18 cellular contexts compared by ENCODE assay signal in genomic region chr10:122132331-122132755, GRCh38.
DNase-seq lines count a peak whose midpoint lies in the region; ATAC-seq and TF ChIP-seq lines count a peak whose summit lies in the region.
"Had no signal": no experiment of that assay in that cellular context is flagged by ENCODE, and none has a peak within 500 bp of the region (broad histone marks: within the 10 kb centered on the region; RNA-seq: fewer than 3 reads in every experiment).

No MANE protein-coding gene starts in this region.

- H3K4me3 ChIP-seq in right cardiac atrium (ENCODE audit: low read length) (no peak overlapping the region), heart right ventricle (no peak overlapping the region), lower lobe of right lung (no peak overlapping the region)
- H3K4me3 ChIP-seq: ascending aorta had no signal

- H3K4me1 ChIP-seq in right cardiac atrium (ENCODE audit: control insufficient read depth, insufficient read depth, low read length) (peaks cover 2% of the 10 kb centered on the region), heart right ventricle (peaks cover 22 to 92% (median 60%) of the 10 kb centered on the region in 9 donors), foreskin keratinocyte (peaks cover 9% of the 10 kb centered on the region), lower lobe of right lung (peaks cover 14% of the 10 kb centered on the region)

- ATAC-seq in right cardiac atrium (no peak), heart right ventricle (no peak), foreskin keratinocyte (peak; percentile 83), omental fat pad (ENCODE audit: low FRiP score) (peak; percentile 17), HG02623 (IDR thresholded peaks at IDR 0.05; ENCODE audit: unreplicated experiment) (no peak), lower lobe of right lung (no peak)

- no peak for TF ChIP-seq CTCF in heart right ventricle (IDR thresholded peaks at IDR 0.05)
- TF ChIP-seq CTCF in foreskin keratinocyte (conservative IDR thresholded peaks at IDR 0.05): no peak
- no peak for TF ChIP-seq CTCF in omental fat pad (IDR thresholded peaks at IDR 0.05)
- no peak for TF ChIP-seq CTCF in lower lobe of right lung (IDR thresholded peaks at IDR 0.05)

- H3K36me3 ChIP-seq in heart right ventricle: peaks cover 0 to 53% (median 11%) of the 10 kb centered on the region in 9 donors
- H3K36me3 ChIP-seq in lower lobe of right lung: peaks cover 43% of the 10 kb centered on the region
- H3K36me3 ChIP-seq: WERI-Rb-1 had no signal

- 76% methylated on average over 15 of the region's 15 CpGs for WGBS in right cardiac atrium
- 70 to 81% methylated on average over 15 of the region's 15 CpGs for WGBS in heart right ventricle, 2 donors

- H3K9me3 ChIP-seq in right cardiac atrium (ENCODE audit: control insufficient read depth, low read length) (no peaks in the 10 kb centered on the region), heart right ventricle (no peaks in the 10 kb centered on the region), lower lobe of right lung (no peaks in the 10 kb centered on the region)
- H3K9me3 ChIP-seq: ascending aorta had no signal

- peak overlapping the region; percentile 21 for H3K27ac ChIP-seq in right cardiac atrium (ENCODE audit: low read length)
- peak overlapping the region in 4 of 10 donors; percentile 10 to 51 (median 32) for H3K27ac ChIP-seq in heart right ventricle
- H3K27ac ChIP-seq in foreskin keratinocyte: no peak overlapping the region
- H3K27ac ChIP-seq in lower lobe of right lung: no peak overlapping the region
- H3K27ac ChIP-seq: ascending aorta, WERI-Rb-1 had no signal

- DNase-seq in right cardiac atrium: no peak
- DNase-seq in heart right ventricle: no peak
- no peak for DNase-seq in foreskin keratinocyte
- DNase-seq in omental fat pad (ENCODE audit: low spot score): no peak
- DNase-seq in lower lobe of right lung: no peak
- no peak for DNase-seq in OCI-M1 (lab: John Stamatoyannopoulos, UW)
- no peak for DNase-seq in retina
- DNase-seq: activated CD4-positive, alpha-beta memory T cell treated with anti-CD3 and anti-CD28 coated beads, Interleukin-2, amount 10 ng/mL, durations not matched to agents 7 days and 5 days; activated naive CD4-positive, alpha-beta T cell treated with anti-CD3 and anti-CD28 coated beads, Interleukin-2, amount 10 ng/mL, durations not matched to agents 7 days and 5 days; activated T-cell treated with anti-CD3 and anti-CD28 coated beads, Interleukin-2, amount 50 U/mL, for 1 hour; CD4-positive, alpha-beta memory T cell; DND-41; effector memory CD4-positive, alpha-beta T cell; NCI-H1694; stimulated activated CD4-positive, alpha-beta T cell treated with anti-CD3 and anti-CD28 coated beads, Interleukin-12 subunit alpha, Interleukin-12 subunit beta, amount 100 ng/mL, for 4 hours; WERI-Rb-1 had no signal

- H3K27me3 ChIP-seq in right cardiac atrium (ENCODE audit: control insufficient read depth, insufficient read depth): no peaks in the 10 kb centered on the region
- no peaks in the 10 kb centered on the region for H3K27me3 ChIP-seq in heart right ventricle
- H3K27me3 ChIP-seq in foreskin keratinocyte: no peaks in the 10 kb centered on the region
- H3K27me3 ChIP-seq in lower lobe of right lung (ENCODE audit: low read depth): no peaks in the 10 kb centered on the region
- H3K27me3 ChIP-seq: ascending aorta had no signal

- intact Hi-C loops in right cardiac atrium (cut with DNase I): no loop called here
- intact Hi-C loops in heart right ventricle (cut with DNase I): no loop called here
- intact Hi-C loops in lower lobe of right lung (cut with DNase I): no loop called here

Comparison
In these comparisons a context has a peak if more than half of its experiments do, and no peak if none do; other contexts are left out.
1. ATAC-seq: peak in foreskin keratinocyte (single experiment) and omental fat pad (single experiment); none in right cardiac atrium (0 of 2), heart right ventricle (0 of 8), HG02623 (single experiment) and lower lobe of right lung (0 of 2).